ENCODE assay signal across 8 cellular contexts in the genomic region with DNA sequence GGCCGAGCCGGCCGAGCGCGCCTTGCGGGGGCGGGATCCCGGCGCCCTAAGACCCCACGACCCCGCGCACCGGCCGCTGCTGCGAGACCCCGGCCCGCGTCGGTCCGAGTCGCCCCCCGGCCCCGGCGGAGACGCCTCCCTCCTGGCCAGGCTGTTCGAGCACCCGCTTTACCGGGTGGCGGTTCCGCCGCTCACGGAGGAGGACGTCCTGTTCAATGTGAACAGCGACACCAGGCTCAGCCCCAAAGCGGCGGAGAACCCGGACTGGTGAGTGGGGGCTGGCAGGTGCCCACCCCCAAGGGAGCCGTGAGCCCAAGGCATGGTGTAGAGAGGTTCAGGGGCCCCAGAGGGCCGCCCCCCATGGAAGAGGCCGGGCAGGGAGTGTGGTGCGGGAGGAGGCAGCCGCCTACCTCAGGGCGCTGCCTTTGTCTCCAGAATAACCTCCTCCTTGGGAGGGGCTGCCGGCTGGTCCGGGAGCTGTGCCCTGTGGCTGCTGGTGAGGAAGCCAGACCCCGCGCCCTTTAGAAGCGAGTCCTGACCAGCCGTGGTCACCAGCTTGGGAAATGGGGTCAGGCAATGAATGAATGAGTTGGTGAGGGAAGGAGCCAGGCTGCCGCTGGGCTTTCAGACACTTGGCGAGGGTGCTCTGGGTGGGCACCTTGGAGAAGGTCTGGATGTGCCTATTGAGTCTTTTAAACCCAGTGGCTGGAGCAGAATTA. TPM values are rescaled to one million over a fixed set of nuclear protein-coding genes. Genes with fewer than 3 reads are reported as not detected.
DNase-seq lines count a peak whose midpoint lies in the region; ATAC-seq, FAIRE-seq and TF ChIP-seq lines count a peak whose summit lies in the region.

No MANE protein-coding gene starts in this region.

- FAIRE-seq in A549 (lab: Jason Lieb, UNC): no peak

- no peak for ATAC-seq in A549
- no peak for ATAC-seq in effector memory CD8-positive, alpha-beta T cell (replicated peaks)

- H3K4me3 ChIP-seq in A549: peak overlapping the region; percentile 97
- peak overlapping the region; percentile 57 for H3K4me3 ChIP-seq in HAP-1
- peak overlapping the region; percentile 41 for H3K4me3 ChIP-seq in ectodermal cell (ENCODE audit: insufficient read depth, low read depth, low read length)
- no peak overlapping the region for H3K4me3 ChIP-seq in effector memory CD4-positive, alpha-beta T cell (ENCODE audit: insufficient read depth, low read depth, low read length, poor library complexity, severe bottlenecking)

- H3K27me3 Mint-ChIP-seq in effector memory CD8-positive, alpha-beta T cell: peaks cover 42 to 75% of the 10 kb centered on the region in 2 donors

- in situ Hi-C loops in HAP-1 (cut with MboI; ENCODE audit: low sequenced_read_pairs): no loop called here

- POLR2A ChIA-PET in A549 (lab: Yijun Ruan, JAX): no interaction called here

- WGBS in A549 (ENCODE audit: missing lambda C conversion rate): 8% methylated on average over 23 of the region's 51 CpGs
- 1% methylated on average over 51 of the region's 51 CpGs for WGBS in ectodermal cell, 2 experiments

- TF ChIP-seq EP300 in A549 (IDR thresholded peaks at IDR 0.05): no peak

- H3K9me3 ChIP-seq in A549 (no peaks in the 10 kb centered on the region), HAP-1 (no peaks in the 10 kb centered on the region), ectodermal cell (ENCODE audit: control insufficient read depth, low read length) (no peaks in the 10 kb centered on the region)
- no peaks in the 10 kb centered on the region for H3K9me3 ChIP-seq in effector memory CD4-positive, alpha-beta T cell (ENCODE audit: control insufficient read depth, low read length)

- H3K27me3 ChIP-seq in HAP-1 (ENCODE audit: low read depth) (no peaks in the 10 kb centered on the region), ectodermal cell (ENCODE audit: control insufficient read depth, insufficient read depth, low read length, poor library complexity, severe bottlenecking) (peaks cover 59% of the 10 kb centered on the region)
- peaks cover 9% of the 10 kb centered on the region for H3K27me3 ChIP-seq in effector memory CD4-positive, alpha-beta T cell (replicated peaks; ENCODE audit: control insufficient read depth, insufficient read depth, low read length, poor library complexity, severe bottlenecking)

- peak overlapping the region; percentile 96 for H3K4me2 ChIP-seq in A549

- no peaks in the 10 kb centered on the region for H3K9me3 Mint-ChIP-seq in effector memory CD8-positive, alpha-beta T cell

- no peaks in the 10 kb centered on the region for H3K36me3 Mint-ChIP-seq in effector memory CD8-positive, alpha-beta T cell (ENCODE audit: insufficient read depth)

- DNase-seq in A549 (ENCODE audit: low read depth in 1 of 2, low spot score in 1 of 2): peak in 1 of 2 experiments; percentile 12
- peak in 1 of 2 experiments; percentile 52 for DNase-seq in HAP-1 (ENCODE audit: low spot score in 2 of 2)
- DNase-seq in myocyte (ENCODE audit: low read depth): peak; percentile 67
- no peak for DNase-seq in effector memory CD4-positive, alpha-beta T cell
- no peak for DNase-seq in effector memory CD8-positive, alpha-beta T cell
- no peak for DNase-seq in COLO668 (lab: John Stamatoyannopoulos, UW; ENCODE audit: unreplicated experiment)
- DNase-seq in Kasumi-1 (lab: John Stamatoyannopoulos, UW): no peak

- H3K4me1 ChIP-seq in A549 (peaks cover 21% of the 10 kb centered on the region), HAP-1 (no peaks in the 10 kb centered on the region; the same call in none of the 2 replicates), ectodermal cell (ENCODE audit: control insufficient read depth, insufficient read depth, low read length) (peaks cover 11% of the 10 kb centered on the region)
- peaks cover 6% of the 10 kb centered on the region for H3K4me1 ChIP-seq in effector memory CD4-positive, alpha-beta T cell (ENCODE audit: control insufficient read depth, insufficient read depth, low read length, poor library complexity, severe bottlenecking)

- no peak for TF ChIP-seq POLR2A in A549 (IDR thresholded peaks at IDR 0.05; ENCODE audit: low read length)

- peak overlapping the region in 1 of 2 donors; percentile 36 for H3K4me3 Mint-ChIP-seq in effector memory CD8-positive, alpha-beta T cell

- no peak for TF ChIP-seq RAD21 in A549 (conservative IDR thresholded peaks at IDR 0.05 in 1 of 2, IDR thresholded peaks at IDR 0.05 in 1 of 2)

- peaks cover 0 to 3% of the 10 kb centered on the region in 2 donors for H3K4me1 Mint-ChIP-seq in effector memory CD8-positive, alpha-beta T cell (ENCODE audit: low read depth in 2 of 2)

- H3K27ac ChIP-seq in A549 (peak overlapping the region; percentile 96 to 97), ectodermal cell (ENCODE audit: insufficient read depth, low read depth, low read length, poor library complexity, severe bottlenecking) (no peak overlapping the region)
- no peak overlapping the region for H3K27ac ChIP-seq in effector memory CD4-positive, alpha-beta T cell (ENCODE audit: insufficient read depth, low read length, poor library complexity, severe bottlenecking)

- H3K36me3 ChIP-seq in HAP-1 (replicated peaks) (peaks cover 25% of the 10 kb centered on the region), ectodermal cell (ENCODE audit: control insufficient read depth, insufficient read depth, low read length) (peaks cover 4% of the 10 kb centered on the region)
- no peaks in the 10 kb centered on the region for H3K36me3 ChIP-seq in effector memory CD4-positive, alpha-beta T cell (ENCODE audit: control insufficient read depth, insufficient read depth, low read length)

- no peak for TF ChIP-seq CTCF in A549 (IDR thresholded peaks at IDR 0.05)

- no peak overlapping the region for H3K27ac Mint-ChIP-seq in effector memory CD8-positive, alpha-beta T cell

- CTCF ChIA-PET in A549 (lab: Yijun Ruan, JAX): interaction anchor here (1.0 to 1.5 kb wide), 2 partner anchors 14 to 16 kb away, joined by 3 read pairs; no protein-coding TSS in a partner anchor

TF ChIP-seq in A549, 52 proteins besides CTCF, POLR2A, EP300 and RAD21:
- TF ChIP-seq SMC3 (IDR thresholded peaks at IDR 0.05) (no peak), CBX8 (IDR thresholded peaks at IDR 0.05) (no peak)
- TF ChIP-seq, protein P1, sequence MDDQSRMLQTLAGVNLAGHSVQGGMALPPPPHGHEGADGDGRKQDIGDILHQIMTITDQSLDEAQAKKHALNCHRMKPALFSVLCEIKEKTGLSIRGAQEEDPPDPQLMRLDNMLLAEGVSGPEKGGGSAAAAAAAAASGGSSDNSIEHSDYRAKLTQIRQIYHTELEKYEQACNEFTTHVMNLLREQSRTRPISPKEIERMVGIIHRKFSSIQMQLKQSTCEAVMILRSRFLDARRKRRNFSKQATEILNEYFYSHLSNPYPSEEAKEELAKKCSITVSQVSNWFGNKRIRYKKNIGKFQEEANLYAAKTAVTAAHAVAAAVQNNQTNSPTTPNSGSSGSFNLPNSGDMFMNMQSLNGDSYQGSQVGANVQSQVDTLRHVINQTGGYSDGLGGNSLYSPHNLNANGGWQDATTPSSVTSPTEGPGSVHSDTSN (IDR thresholded peaks at IDR 0.05): 0 out of 2 replicates have a peak, but pooled peaks have one; percentile 3
TF ChIP-seq in A549: peak in this region for 1.

RNA-seq across cellular contexts. Expression of gene FAM20C, which starts 1.3 kb away (rescaled TPM):
- polyA plus RNA-seq in A549 (2011; rRNA removed) (5.6 and 7.6 TPM in 2 replicates), A549 (2017; fragmentation: RNase III; extraction: RNeasy Plus Mini Kit Qiagen cat#74134 plus additional on column Dnase treatment) (15.5 to 20.3 TPM (median 17.8 TPM) in 3 replicates)
- 15.2 and 19.4 TPM in 2 replicates for polyA plus RNA-seq in A549 (2012; cell fraction: cytosol; rRNA removed)
- 21.9 and 28.3 TPM in 2 replicates for polyA plus RNA-seq in A549 (2012; cell fraction: nucleus; rRNA removed)
- 7.1 and 8.6 TPM in 2 replicates for polyA minus RNA-seq in A549 (2011; rRNA and poly(A)+ RNA removed)
- polyA plus RNA-seq in ectodermal cell (2013, experiment 1 of 4): 6.6 TPM
- 8.3 TPM for polyA plus RNA-seq in ectodermal cell (2013, experiment 2 of 4)
- polyA plus RNA-seq in ectodermal cell (2013, experiment 3 of 4): 5.0 TPM
- polyA plus RNA-seq in ectodermal cell (2013, experiment 4 of 4): 4.2 TPM
- 21.7 and 37.3 TPM in 2 replicates for total RNA-seq in myocyte
- polyA plus RNA-seq in myocyte (2012): 35.9 TPM

Comparison
In these comparisons a context has a peak if more than half of its experiments do, and no peak if none do; other contexts are left out.
1. H3K27ac ChIP-seq: peak in A549 (2 of 2); none in ectodermal cell (single experiment) and effector memory CD4-positive, alpha-beta T cell (single experiment).